Comparison of ENCODE assay signal across 1 cellular context in the genomic region with DNA sequence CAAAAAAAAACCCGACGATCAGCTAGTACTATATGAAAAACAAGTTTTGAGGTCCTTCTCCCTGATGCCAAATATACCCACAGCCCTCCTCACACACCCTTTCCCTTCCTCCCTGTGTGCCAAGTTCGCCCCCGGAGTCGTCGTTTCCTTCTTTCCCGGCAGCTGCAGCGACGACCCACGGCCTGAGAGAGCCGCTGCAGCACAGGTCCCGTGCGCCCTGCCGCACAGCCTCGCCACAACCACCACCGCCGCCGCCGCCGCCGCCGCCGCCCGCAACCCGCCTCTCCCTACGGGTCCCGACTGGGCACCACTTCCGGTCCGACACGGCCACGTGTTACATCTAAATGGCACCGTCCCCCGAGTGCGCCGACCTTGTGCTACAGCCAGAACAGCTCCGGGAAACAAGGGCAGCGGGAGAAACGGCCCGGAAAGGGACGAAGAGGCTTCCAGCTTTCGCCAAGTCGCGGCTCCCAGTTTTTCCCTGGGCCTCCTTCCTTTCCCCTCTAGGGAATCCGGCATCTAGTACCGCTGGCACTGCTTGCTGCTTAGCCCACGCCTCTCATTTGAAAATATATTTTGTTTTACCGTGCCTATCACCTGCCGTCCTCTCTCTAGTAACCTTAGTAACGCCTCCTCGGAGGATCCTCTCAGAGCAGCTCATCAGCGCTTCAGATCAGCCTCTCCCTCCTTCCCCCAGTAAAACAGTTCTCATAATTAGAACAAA.
TF ChIP-seq lines count a peak whose summit lies in the region.

A gene with protein sequence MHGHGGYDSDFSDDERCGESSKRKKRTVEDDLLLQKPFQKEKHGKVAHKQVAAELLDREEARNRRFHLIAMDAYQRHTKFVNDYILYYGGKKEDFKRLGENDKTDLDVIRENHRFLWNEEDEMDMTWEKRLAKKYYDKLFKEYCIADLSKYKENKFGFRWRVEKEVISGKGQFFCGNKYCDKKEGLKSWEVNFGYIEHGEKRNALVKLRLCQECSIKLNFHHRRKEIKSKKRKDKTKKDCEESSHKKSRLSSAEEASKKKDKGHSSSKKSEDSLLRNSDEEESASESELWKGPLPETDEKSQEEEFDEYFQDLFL (minus strand): TSS at position 315 of the 724 bp plus-strand sequence. CDS start 2,486 bp downstream, outside the sequence.

TF ChIP-seq in HEK293, 187 proteins besides CTCF, POLR2A, EP300 and RAD21 (continued from another document and continues in another):
- TF ChIP-seq GLI4 (tag by site-specific recombination; IDR thresholded peaks at IDR 0.05) (peak; percentile 99), ZFP37 (tag by site-specific recombination; IDR thresholded peaks at IDR 0.05) (peak; percentile 100), ZNF433 (tag by site-specific recombination; IDR thresholded peaks at IDR 0.05; ENCODE audit: low read depth) (no peak), ZNF157 (tag by site-specific recombination; IDR thresholded peaks at IDR 0.05) (0 out of 2 replicates have a peak, but pooled peaks have one; percentile 36), ZNF214 (tag by site-specific recombination; IDR thresholded peaks at IDR 0.05; ENCODE audit: borderline replicate concordance) (no peak), ZNF16 (tag by site-specific recombination; IDR thresholded peaks at IDR 0.05; ENCODE audit: low read depth) (no peak), ZNF221 (tag by site-specific recombination; IDR thresholded peaks at IDR 0.05; ENCODE audit: borderline replicate concordance) (no peak), ZNF248 (tag by site-specific recombination; IDR thresholded peaks at IDR 0.05) (no peak), ZNF138 (tag by site-specific recombination; IDR thresholded peaks at IDR 0.05; ENCODE audit: borderline replicate concordance) (no peak), YY2 (tag by site-specific recombination; IDR thresholded peaks at IDR 0.05) (peak; percentile 85), ZNF658 (tag by site-specific recombination; IDR thresholded peaks at IDR 0.05) (no peak), ZNF747 (tag by site-specific recombination; IDR thresholded peaks at IDR 0.05) (0 out of 2 replicates have a peak, but pooled peaks have one; percentile 74), ZNF677 (tag by site-specific recombination; IDR thresholded peaks at IDR 0.05) (0 out of 2 replicates have a peak, but pooled peaks have one; percentile 52), ZNF350 (tag by site-specific recombination; IDR thresholded peaks at IDR 0.05) (no peak), KLF10 (tag by site-specific recombination; IDR thresholded peaks at IDR 0.05) (peak; percentile 72; the same call in 1 of the 2 replicates), ZNF202 (tag by site-specific recombination; IDR thresholded peaks at IDR 0.05; ENCODE audit: borderline replicate concordance) (no peak), ZNF510 (tag by site-specific recombination; IDR thresholded peaks at IDR 0.05; ENCODE audit: insufficient replicate concordance) (peak; percentile 53), WT1 (tag by site-specific recombination; IDR thresholded peaks at IDR 0.05) (no peak), ZNF132 (tag by site-specific recombination; IDR thresholded peaks at IDR 0.05; ENCODE audit: borderline replicate concordance) (no peak), ZNF776 (tag by site-specific recombination; IDR thresholded peaks at IDR 0.05; ENCODE audit: borderline replicate concordance) (no peak), FEZF1 (tag by site-specific recombination; IDR thresholded peaks at IDR 0.05) (peak; percentile 59; the same call in 1 of the 2 replicates), ZBTB1 (tag by site-specific recombination; IDR thresholded peaks at IDR 0.05) (peak; percentile 68; the same call in 1 of the 2 replicates), ZNF768 (tag by site-specific recombination; IDR thresholded peaks at IDR 0.05) (peak; percentile 8; the same call in 1 of the 2 replicates), ZFP41 (tag by site-specific recombination; IDR thresholded peaks at IDR 0.05; ENCODE audit: borderline replicate concordance) (0 out of 2 replicates have a peak, but pooled peaks have one; percentile 30), ZNF629 (tag by site-specific recombination; IDR thresholded peaks at IDR 0.05) (peak; percentile 88), MZF1 (tag by site-specific recombination; IDR thresholded peaks at IDR 0.05; ENCODE audit: borderline replicate concordance) (0 out of 2 replicates have a peak, but pooled peaks have one; percentile 68), ZNF558 (tag by site-specific recombination; IDR thresholded peaks at IDR 0.05) (peak; percentile 73), ZNF843 (tag by site-specific recombination; IDR thresholded peaks at IDR 0.05) (peak; percentile 80), ZNF19 (tag by site-specific recombination; IDR thresholded peaks at IDR 0.05; ENCODE audit: low read depth) (no peak), ZNF266 (tag by site-specific recombination; IDR thresholded peaks at IDR 0.05; ENCODE audit: low read depth) (no peak), ZNF514 (tag by site-specific recombination; IDR thresholded peaks at IDR 0.05) (no peak; the same call in 1 of the 2 replicates), HOXC10 (CRISPR knock-in tag; IDR thresholded peaks at IDR 0.05) (0 out of 2 replicates have a peak, but pooled peaks have one; percentile 70), ZFP69B (tag by site-specific recombination; IDR thresholded peaks at IDR 0.05) (peak; percentile 93), ZBTB48 (tag by site-specific recombination; IDR thresholded peaks at IDR 0.05) (peak; percentile 86; the same call in 1 of the 2 replicates), ZNF791 (tag by site-specific recombination; IDR thresholded peaks at IDR 0.05) (no peak), KLF7 (tag by site-specific recombination; IDR thresholded peaks at IDR 0.05; ENCODE audit: borderline replicate concordance) (peak; percentile 85; the same call in 1 of the 2 replicates)
- TF ChIP-seq, protein P1, sequence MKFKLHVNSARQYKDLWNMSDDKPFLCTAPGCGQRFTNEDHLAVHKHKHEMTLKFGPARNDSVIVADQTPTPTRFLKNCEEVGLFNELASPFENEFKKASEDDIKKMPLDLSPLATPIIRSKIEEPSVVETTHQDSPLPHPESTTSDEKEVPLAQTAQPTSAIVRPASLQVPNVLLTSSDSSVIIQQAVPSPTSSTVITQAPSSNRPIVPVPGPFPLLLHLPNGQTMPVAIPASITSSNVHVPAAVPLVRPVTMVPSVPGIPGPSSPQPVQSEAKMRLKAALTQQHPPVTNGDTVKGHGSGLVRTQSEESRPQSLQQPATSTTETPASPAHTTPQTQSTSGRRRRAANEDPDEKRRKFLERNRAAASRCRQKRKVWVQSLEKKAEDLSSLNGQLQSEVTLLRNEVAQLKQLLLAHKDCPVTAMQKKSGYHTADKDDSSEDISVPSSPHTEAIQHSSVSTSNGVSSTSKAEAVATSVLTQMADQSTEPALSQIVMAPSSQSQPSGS (tag by site-specific recombination; IDR thresholded peaks at IDR 0.05; ENCODE audit: low read depth), result 0 out of 2 replicates have a peak, but pooled peaks have one; percentile 3
- TF ChIP-seq, protein P2, sequence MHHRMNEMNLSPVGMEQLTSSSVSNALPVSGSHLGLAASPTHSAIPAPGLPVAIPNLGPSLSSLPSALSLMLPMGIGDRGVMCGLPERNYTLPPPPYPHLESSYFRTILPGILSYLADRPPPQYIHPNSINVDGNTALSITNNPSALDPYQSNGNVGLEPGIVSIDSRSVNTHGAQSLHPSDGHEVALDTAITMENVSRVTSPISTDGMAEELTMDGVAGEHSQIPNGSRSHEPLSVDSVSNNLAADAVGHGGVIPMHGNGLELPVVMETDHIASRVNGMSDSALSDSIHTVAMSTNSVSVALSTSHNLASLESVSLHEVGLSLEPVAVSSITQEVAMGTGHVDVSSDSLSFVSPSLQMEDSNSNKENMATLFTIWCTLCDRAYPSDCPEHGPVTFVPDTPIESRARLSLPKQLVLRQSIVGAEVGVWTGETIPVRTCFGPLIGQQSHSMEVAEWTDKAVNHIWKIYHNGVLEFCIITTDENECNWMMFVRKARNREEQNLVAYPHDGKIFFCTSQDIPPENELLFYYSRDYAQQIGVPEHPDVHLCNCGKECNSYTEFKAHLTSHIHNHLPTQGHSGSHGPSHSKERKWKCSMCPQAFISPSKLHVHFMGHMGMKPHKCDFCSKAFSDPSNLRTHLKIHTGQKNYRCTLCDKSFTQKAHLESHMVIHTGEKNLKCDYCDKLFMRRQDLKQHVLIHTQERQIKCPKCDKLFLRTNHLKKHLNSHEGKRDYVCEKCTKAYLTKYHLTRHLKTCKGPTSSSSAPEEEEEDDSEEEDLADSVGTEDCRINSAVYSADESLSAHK (tag by site-specific recombination; IDR thresholded peaks at IDR 0.05), result 0 out of 2 replicates have a peak, but pooled peaks have one; percentile 62
- TF ChIP-seq, protein P3, sequence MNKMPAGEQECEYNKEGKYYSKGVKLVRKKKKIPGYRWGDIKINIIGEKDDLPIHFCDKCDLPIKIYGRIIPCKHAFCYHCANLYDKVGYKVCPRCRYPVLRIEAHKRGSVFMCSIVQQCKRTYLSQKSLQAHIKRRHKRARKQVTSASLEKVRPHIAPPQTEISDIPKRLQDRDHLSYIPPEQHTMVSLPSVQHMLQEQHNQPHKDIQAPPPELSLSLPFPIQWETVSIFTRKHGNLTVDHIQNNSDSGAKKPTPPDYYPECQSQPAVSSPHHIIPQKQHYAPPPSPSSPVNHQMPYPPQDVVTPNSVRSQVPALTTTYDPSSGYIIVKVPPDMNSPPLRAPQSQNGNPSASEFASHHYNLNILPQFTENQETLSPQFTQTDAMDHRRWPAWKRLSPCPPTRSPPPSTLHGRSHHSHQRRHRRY (tag by site-specific recombination; IDR thresholded peaks at IDR 0.05), result no peak
- TF ChIP-seq, protein P4, sequence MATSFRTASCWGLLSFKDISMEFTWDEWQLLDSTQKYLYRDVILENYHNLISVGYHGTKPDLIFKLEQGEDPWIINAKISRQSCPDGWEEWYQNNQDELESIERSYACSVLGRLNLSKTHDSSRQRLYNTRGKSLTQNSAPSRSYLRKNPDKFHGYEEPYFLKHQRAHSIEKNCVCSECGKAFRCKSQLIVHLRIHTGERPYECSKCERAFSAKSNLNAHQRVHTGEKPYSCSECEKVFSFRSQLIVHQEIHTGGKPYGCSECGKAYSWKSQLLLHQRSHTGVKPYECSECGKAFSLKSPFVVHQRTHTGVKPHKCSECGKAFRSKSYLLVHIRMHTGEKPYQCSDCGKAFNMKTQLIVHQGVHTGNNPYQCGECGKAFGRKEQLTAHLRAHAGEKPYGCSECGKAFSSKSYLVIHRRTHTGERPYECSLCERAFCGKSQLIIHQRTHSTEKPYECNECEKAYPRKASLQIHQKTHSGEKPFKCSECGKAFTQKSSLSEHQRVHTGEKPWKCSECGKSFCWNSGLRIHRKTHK (tag by site-specific recombination; IDR thresholded peaks at IDR 0.05), result no peak
- TF ChIP-seq, protein P5, sequence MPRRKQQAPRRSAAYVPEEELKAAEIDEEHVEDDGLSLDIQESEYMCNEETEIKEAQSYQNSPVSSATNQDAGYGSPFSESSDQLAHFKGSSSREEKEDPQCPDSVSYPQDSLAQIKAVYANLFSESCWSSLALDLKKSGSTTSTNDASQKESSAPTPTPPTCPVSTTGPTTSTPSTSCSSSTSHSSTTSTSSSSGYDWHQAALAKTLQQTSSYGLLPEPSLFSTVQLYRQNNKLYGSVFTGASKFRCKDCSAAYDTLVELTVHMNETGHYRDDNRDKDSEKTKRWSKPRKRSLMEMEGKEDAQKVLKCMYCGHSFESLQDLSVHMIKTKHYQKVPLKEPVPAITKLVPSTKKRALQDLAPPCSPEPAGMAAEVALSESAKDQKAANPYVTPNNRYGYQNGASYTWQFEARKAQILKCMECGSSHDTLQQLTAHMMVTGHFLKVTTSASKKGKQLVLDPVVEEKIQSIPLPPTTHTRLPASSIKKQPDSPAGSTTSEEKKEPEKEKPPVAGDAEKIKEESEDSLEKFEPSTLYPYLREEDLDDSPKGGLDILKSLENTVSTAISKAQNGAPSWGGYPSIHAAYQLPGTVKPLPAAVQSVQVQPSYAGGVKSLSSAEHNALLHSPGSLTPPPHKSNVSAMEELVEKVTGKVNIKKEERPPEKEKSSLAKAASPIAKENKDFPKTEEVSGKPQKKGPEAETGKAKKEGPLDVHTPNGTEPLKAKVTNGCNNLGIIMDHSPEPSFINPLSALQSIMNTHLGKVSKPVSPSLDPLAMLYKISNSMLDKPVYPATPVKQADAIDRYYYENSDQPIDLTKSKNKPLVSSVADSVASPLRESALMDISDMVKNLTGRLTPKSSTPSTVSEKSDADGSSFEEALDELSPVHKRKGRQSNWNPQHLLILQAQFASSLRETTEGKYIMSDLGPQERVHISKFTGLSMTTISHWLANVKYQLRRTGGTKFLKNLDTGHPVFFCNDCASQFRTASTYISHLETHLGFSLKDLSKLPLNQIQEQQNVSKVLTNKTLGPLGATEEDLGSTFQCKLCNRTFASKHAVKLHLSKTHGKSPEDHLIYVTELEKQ (tag by site-specific recombination; IDR thresholded peaks at IDR 0.05; ENCODE audit: borderline replicate concordance), result peak; percentile 92
- TF ChIP-seq, protein P6, sequence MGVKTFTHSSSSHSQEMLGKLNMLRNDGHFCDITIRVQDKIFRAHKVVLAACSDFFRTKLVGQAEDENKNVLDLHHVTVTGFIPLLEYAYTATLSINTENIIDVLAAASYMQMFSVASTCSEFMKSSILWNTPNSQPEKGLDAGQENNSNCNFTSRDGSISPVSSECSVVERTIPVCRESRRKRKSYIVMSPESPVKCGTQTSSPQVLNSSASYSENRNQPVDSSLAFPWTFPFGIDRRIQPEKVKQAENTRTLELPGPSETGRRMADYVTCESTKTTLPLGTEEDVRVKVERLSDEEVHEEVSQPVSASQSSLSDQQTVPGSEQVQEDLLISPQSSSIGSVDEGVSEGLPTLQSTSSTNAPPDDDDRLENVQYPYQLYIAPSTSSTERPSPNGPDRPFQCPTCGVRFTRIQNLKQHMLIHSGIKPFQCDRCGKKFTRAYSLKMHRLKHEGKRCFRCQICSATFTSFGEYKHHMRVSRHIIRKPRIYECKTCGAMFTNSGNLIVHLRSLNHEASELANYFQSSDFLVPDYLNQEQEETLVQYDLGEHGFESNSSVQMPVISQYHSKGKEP (tag by site-specific recombination; IDR thresholded peaks at IDR 0.05), result peak; percentile 71
- TF ChIP-seq, protein P7, sequence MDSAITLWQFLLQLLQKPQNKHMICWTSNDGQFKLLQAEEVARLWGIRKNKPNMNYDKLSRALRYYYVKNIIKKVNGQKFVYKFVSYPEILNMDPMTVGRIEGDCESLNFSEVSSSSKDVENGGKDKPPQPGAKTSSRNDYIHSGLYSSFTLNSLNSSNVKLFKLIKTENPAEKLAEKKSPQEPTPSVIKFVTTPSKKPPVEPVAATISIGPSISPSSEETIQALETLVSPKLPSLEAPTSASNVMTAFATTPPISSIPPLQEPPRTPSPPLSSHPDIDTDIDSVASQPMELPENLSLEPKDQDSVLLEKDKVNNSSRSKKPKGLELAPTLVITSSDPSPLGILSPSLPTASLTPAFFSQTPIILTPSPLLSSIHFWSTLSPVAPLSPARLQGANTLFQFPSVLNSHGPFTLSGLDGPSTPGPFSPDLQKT (IDR thresholded peaks at IDR 0.05; ENCODE audit: borderline replicate concordance, low read depth, low read length), result no peak
